In the genomic region with DNA sequence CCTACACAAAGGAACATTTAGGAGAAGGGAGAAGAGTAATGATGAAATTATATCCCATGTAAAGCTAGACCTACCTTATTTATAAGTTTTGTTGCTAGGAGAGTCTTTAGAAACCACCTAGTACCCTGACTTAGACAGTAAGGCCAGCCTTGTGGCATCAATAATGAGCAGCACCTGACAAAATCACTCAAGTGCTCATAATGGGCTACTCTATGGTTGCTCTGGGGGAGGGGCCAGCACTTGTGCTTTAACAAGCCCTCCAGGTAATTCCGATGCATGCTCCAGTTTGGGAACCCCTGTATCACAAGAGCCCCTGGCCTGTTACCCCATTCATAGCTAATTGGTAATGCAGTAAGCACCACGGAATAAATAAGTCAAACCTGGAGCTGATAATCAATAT, we compare ENCODE assay signal across 8 cellular contexts.
"Had no signal": no experiment of that assay in that cellular context is flagged by ENCODE, and none has a peak within 500 bp of the region (broad histone marks: within the 10 kb centered on the region; RNA-seq: fewer than 3 reads in every experiment).

No MANE protein-coding gene starts in this region.

- DNase-seq: GOT3, H7, HFFc6, IMR-90 had no signal

- H3K9me3 ChIP-seq: HAP-1 had no signal

- ATAC-seq: HCT116, K562 had no signal

- H3K36me3 ChIP-seq: HAP-1 had no signal

- H3K27ac ChIP-seq: KMS-11 had no signal

- H3K4me3 Mint-ChIP-seq: HFFc6 had no signal

- H3K4me2 ChIP-seq: KMS-11 had no signal

- H3K9me3 Mint-ChIP-seq: HFFc6 had no signal

- H3K27ac Mint-ChIP-seq: HFFc6 had no signal

- H3K4me3 ChIP-seq: HAP-1, K562 had no signal

- H3K4me1 ChIP-seq: HAP-1 had no signal
